In genomic region chr19:12794196-12794921, GRCh38 we compare ENCODE assay signal across 9 cellular contexts. TPM values are rescaled to one million over a fixed set of nuclear protein-coding genes. Genes with fewer than 3 reads are reported as not detected.
DNase-seq lines count a peak whose midpoint lies in the region; ATAC-seq, FAIRE-seq and TF ChIP-seq lines count a peak whose summit lies in the region.
"Had no signal": no experiment of that assay in that cellular context is flagged by ENCODE, and none has a peak within 500 bp of the region (broad histone marks: within the 10 kb centered on the region; RNA-seq: fewer than 3 reads in every experiment).

No MANE protein-coding gene starts in this region.

- no peaks in the 10 kb centered on the region for H3K27me3 Mint-ChIP-seq in activated CD4-positive, alpha-beta T cell treated with anti-CD3 and anti-CD28 coated beads, Interleukin-2, amount 10 ng/mL, durations not matched to agents 24 days and 14 days
- no peaks in the 10 kb centered on the region for H3K27me3 Mint-ChIP-seq in activated T-helper 2 cell treated with anti-CD3 and anti-CD28 coated beads, Interferon-gamma antibody, Interleukin-2, Interleukin-4, amounts not matched to agents 10 μg/mL and 5 μg/mL and 100 μg/mL, durations not matched to agents 14 hours and 24 hours and 36 hours (ENCODE audit: low read depth)

- peak overlapping the region in 1 of 2 donors; percentile 28 for H3K9ac ChIP-seq in kidney (ENCODE audit: low read length in 2 of 2)

- H3K27ac ChIP-seq in kidney (ENCODE audit: low read depth in 2 of 2, low read length in 2 of 2), result peak overlapping the region; percentile 100
- peak overlapping the region; percentile 96 for H3K27ac ChIP-seq in thymus (ENCODE audit: low read depth)

- peaks cover 36% of the 10 kb centered on the region for H3K36me3 Mint-ChIP-seq in activated CD4-positive, alpha-beta T cell treated with anti-CD3 and anti-CD28 coated beads, Interleukin-2, amount 10 ng/mL, durations not matched to agents 24 days and 14 days (ENCODE audit: low read depth)
- peaks cover 33% of the 10 kb centered on the region for H3K36me3 Mint-ChIP-seq in activated T-helper 2 cell treated with anti-CD3 and anti-CD28 coated beads, Interferon-gamma antibody, Interleukin-2, Interleukin-4, amounts not matched to agents 10 μg/mL and 5 μg/mL and 100 μg/mL, durations not matched to agents 14 hours and 24 hours and 36 hours (ENCODE audit: low read depth)

- no peaks in the 10 kb centered on the region for H3K9me3 Mint-ChIP-seq in activated CD4-positive, alpha-beta T cell treated with anti-CD3 and anti-CD28 coated beads, Interleukin-2, amount 10 ng/mL, durations not matched to agents 24 days and 14 days
- H3K9me3 Mint-ChIP-seq in activated T-helper 2 cell treated with anti-CD3 and anti-CD28 coated beads, Interferon-gamma antibody, Interleukin-2, Interleukin-4, amounts not matched to agents 10 μg/mL and 5 μg/mL and 100 μg/mL, durations not matched to agents 14 hours and 24 hours and 36 hours, result no peaks in the 10 kb centered on the region

- no peak for FAIRE-seq in kidney (lab: Jason Lieb, UNC)
- FAIRE-seq: bronchial epithelial cell had no signal

- H3K27ac Mint-ChIP-seq in activated CD4-positive, alpha-beta T cell treated with anti-CD3 and anti-CD28 coated beads, Interleukin-2, amount 10 ng/mL, durations not matched to agents 24 days and 14 days, result peak overlapping the region; percentile 92
- peak overlapping the region; percentile 91 for H3K27ac Mint-ChIP-seq in activated T-helper 2 cell treated with anti-CD3 and anti-CD28 coated beads, Interferon-gamma antibody, Interleukin-2, Interleukin-4, amounts not matched to agents 10 μg/mL and 5 μg/mL and 100 μg/mL, durations not matched to agents 14 hours and 24 hours and 36 hours

- TF ChIP-seq CTCF in kidney (IDR thresholded peaks at IDR 0.05; ENCODE audit: borderline replicate concordance, extremely low read depth, insufficient read depth), result no peak

- H3K4me3 ChIP-seq in kidney (ENCODE audit: low read length in 2 of 2) (peak overlapping the region; percentile 56 to 97), thymus (ENCODE audit: low read length) (peak overlapping the region; percentile 83)

- H3K4me1 Mint-ChIP-seq in activated CD4-positive, alpha-beta T cell treated with anti-CD3 and anti-CD28 coated beads, Interleukin-2, amount 10 ng/mL, durations not matched to agents 24 days and 14 days, result peaks cover 34% of the 10 kb centered on the region
- H3K4me1 Mint-ChIP-seq in activated T-helper 2 cell treated with anti-CD3 and anti-CD28 coated beads, Interferon-gamma antibody, Interleukin-2, Interleukin-4, amounts not matched to agents 10 μg/mL and 5 μg/mL and 100 μg/mL, durations not matched to agents 14 hours and 24 hours and 36 hours (ENCODE audit: low read depth), result peaks cover 27% of the 10 kb centered on the region

- 80% methylated on average over 6 of the region's 6 CpGs for WGBS in thymus

- H3K27me3 ChIP-seq in thymus (ENCODE audit: control insufficient read depth, insufficient read depth), result peaks cover 9% of the 10 kb centered on the region

- H3K4me1 ChIP-seq in kidney (ENCODE audit: control insufficient read depth in 1 of 2, insufficient read depth in 1 of 2, low read depth in 1 of 2, low read length in 2 of 2) (peaks cover 4 to 14% of the 10 kb centered on the region in 2 donors), thymus (ENCODE audit: control insufficient read depth, insufficient read depth, low read length) (peaks cover 5% of the 10 kb centered on the region)

- no peak for ATAC-seq in GM21515 (IDR thresholded peaks at IDR 0.05; ENCODE audit: unreplicated experiment)

- peak; percentile 73 for DNase-seq in activated CD4-positive, alpha-beta T cell treated with anti-CD3 and anti-CD28 coated beads, Interleukin-2, amount 10 ng/mL, durations not matched to agents 24 days and 14 days
- DNase-seq in activated CD4-positive, alpha-beta T cell treated with anti-CD3 and anti-CD28 coated beads, Interleukin-2, amount 50 U/mL, for 48 hours, result no peak
- DNase-seq in activated T-helper 2 cell treated with anti-CD3 and anti-CD28 coated beads, Interferon-gamma antibody, Interleukin-2, Interleukin-4, amounts not matched to agents 10 μg/mL and 5 μg/mL and 100 μg/mL, durations not matched to agents 14 hours and 24 hours and 36 hours (ENCODE audit: low spot score), result no peak
- DNase-seq in kidney (no peak), cerebellum (ENCODE audit: low spot score) (no peak), NK-92 (lab: John Stamatoyannopoulos, UW; ENCODE audit: unreplicated experiment) (no peak)

- intact Hi-C loops in activated CD4-positive, alpha-beta T cell treated with anti-CD3 and anti-CD28 coated beads, Interleukin-2, amount 10 ng/mL, durations not matched to agents 24 days and 14 days (cut with micrococcal nuclease), result loop anchor here (5.0 kb wide), 1 partner anchor 72 kb away; the partner anchor contains the start of gene TNPO2
- intact Hi-C loops in activated T-helper 2 cell treated with anti-CD3 and anti-CD28 coated beads, Interferon-gamma antibody, Interleukin-2, Interleukin-4, amounts not matched to agents 10 μg/mL and 5 μg/mL and 100 μg/mL, durations not matched to agents 14 hours and 24 hours and 36 hours (cut with micrococcal nuclease), result loop anchor here (5.0 kb wide), 4 partner anchors 62 to 1043 kb away; partner anchors contain the start of genes CALR, DHPS and TRIR
- intact Hi-C loops in kidney (cut with DNase I), result loop anchor here (10.0 kb wide), 1 partner anchor 120 kb away; no protein-coding TSS in a partner anchor

- H3K9me3 ChIP-seq in kidney (ENCODE audit: control insufficient read depth in 1 of 2, low read length in 2 of 2), result no peaks in the 10 kb centered on the region
- no peaks in the 10 kb centered on the region for H3K9me3 ChIP-seq in thymus (ENCODE audit: control insufficient read depth)

- peaks cover 2 to 5% of the 10 kb centered on the region in 2 donors for H3K36me3 ChIP-seq in kidney (ENCODE audit: control insufficient read depth in 1 of 2, insufficient read depth in 2 of 2, low read length in 2 of 2)
- H3K36me3 ChIP-seq in thymus (ENCODE audit: control insufficient read depth, insufficient read depth), result peaks cover 6% of the 10 kb centered on the region

- H3K4me3 Mint-ChIP-seq in activated CD4-positive, alpha-beta T cell treated with anti-CD3 and anti-CD28 coated beads, Interleukin-2, amount 10 ng/mL, durations not matched to agents 24 days and 14 days, result peak overlapping the region; percentile 84
- peak overlapping the region; percentile 73 for H3K4me3 Mint-ChIP-seq in activated T-helper 2 cell treated with anti-CD3 and anti-CD28 coated beads, Interferon-gamma antibody, Interleukin-2, Interleukin-4, amounts not matched to agents 10 μg/mL and 5 μg/mL and 100 μg/mL, durations not matched to agents 14 hours and 24 hours and 36 hours (ENCODE audit: low read depth)

RNA-seq across cellular contexts. Expression of gene JUNB, which starts 3.1 kb away (rescaled TPM):
- 302 and 310 TPM in 2 replicates for total RNA-seq in activated CD4-positive, alpha-beta T cell treated with anti-CD3 and anti-CD28 coated beads, Interleukin-2, amount 10 ng/mL, durations not matched to agents 24 days and 14 days
- 333 and 351 TPM in 2 replicates for total RNA-seq in activated T-helper 2 cell treated with anti-CD3 and anti-CD28 coated beads, Interferon-gamma antibody, Interleukin-2, Interleukin-4, amounts not matched to agents 10 μg/mL and 5 μg/mL and 100 μg/mL, durations not matched to agents 14 hours and 24 hours and 36 hours
- total RNA-seq in kidney (128 TPM), cerebellum (9.0 TPM)
- polyA plus RNA-seq in kidney (ENCODE audit: insufficient read depth, low read depth, low replicate concordance) (142 TPM), thymus (139 TPM)

RNA-seq across cellular contexts. Expression of gene PRDX2, which starts 7.2 kb away (rescaled TPM):
- total RNA-seq in activated CD4-positive, alpha-beta T cell treated with anti-CD3 and anti-CD28 coated beads, Interleukin-2, amount 10 ng/mL, durations not matched to agents 24 days and 14 days, result 277 and 294 TPM in 2 replicates
- total RNA-seq in activated T-helper 2 cell treated with anti-CD3 and anti-CD28 coated beads, Interferon-gamma antibody, Interleukin-2, Interleukin-4, amounts not matched to agents 10 μg/mL and 5 μg/mL and 100 μg/mL, durations not matched to agents 14 hours and 24 hours and 36 hours, result 274 and 279 TPM in 2 replicates
- 171 TPM for total RNA-seq in kidney
- 664 TPM for polyA plus RNA-seq in kidney (ENCODE audit: insufficient read depth, low read depth, low replicate concordance)
- 113 TPM for polyA plus RNA-seq in thymus
- total RNA-seq in cerebellum, result 150 TPM

RNA-seq across cellular contexts. Expression of gene THSD8, which starts 7.5 kb away (rescaled TPM):
- 26.8 and 32.7 TPM in 2 replicates for total RNA-seq in activated CD4-positive, alpha-beta T cell treated with anti-CD3 and anti-CD28 coated beads, Interleukin-2, amount 10 ng/mL, durations not matched to agents 24 days and 14 days
- total RNA-seq in activated T-helper 2 cell treated with anti-CD3 and anti-CD28 coated beads, Interferon-gamma antibody, Interleukin-2, Interleukin-4, amounts not matched to agents 10 μg/mL and 5 μg/mL and 100 μg/mL, durations not matched to agents 14 hours and 24 hours and 36 hours, result 28.6 and 29.8 TPM in 2 replicates
- total RNA-seq in kidney, result 3.2 TPM
- 10.0 TPM for polyA plus RNA-seq in kidney (ENCODE audit: insufficient read depth, low read depth, low replicate concordance)
- polyA plus RNA-seq in thymus, result 4.1 TPM
- total RNA-seq in cerebellum, result not detected
- total RNA-seq: bronchial epithelial cell had no signal

RNA-seq across cellular contexts. Expression of gene RNASEH2A, which starts 12.0 kb away (rescaled TPM):
- 35.8 and 51.5 TPM in 2 replicates for total RNA-seq in activated CD4-positive, alpha-beta T cell treated with anti-CD3 and anti-CD28 coated beads, Interleukin-2, amount 10 ng/mL, durations not matched to agents 24 days and 14 days
- total RNA-seq in activated T-helper 2 cell treated with anti-CD3 and anti-CD28 coated beads, Interferon-gamma antibody, Interleukin-2, Interleukin-4, amounts not matched to agents 10 μg/mL and 5 μg/mL and 100 μg/mL, durations not matched to agents 14 hours and 24 hours and 36 hours, result 38.3 and 40.6 TPM in 2 replicates
- total RNA-seq in kidney (7.9 TPM), cerebellum (13.6 TPM)
- polyA plus RNA-seq in kidney (ENCODE audit: insufficient read depth, low read depth, low replicate concordance) (1.3 TPM), thymus (8.4 TPM)

RNA-seq across cellular contexts. Expression of gene HOOK2, which starts 19.0 kb away (rescaled TPM):
- 17.8 and 18.3 TPM in 2 replicates for total RNA-seq in activated CD4-positive, alpha-beta T cell treated with anti-CD3 and anti-CD28 coated beads, Interleukin-2, amount 10 ng/mL, durations not matched to agents 24 days and 14 days
- total RNA-seq in activated T-helper 2 cell treated with anti-CD3 and anti-CD28 coated beads, Interferon-gamma antibody, Interleukin-2, Interleukin-4, amounts not matched to agents 10 μg/mL and 5 μg/mL and 100 μg/mL, durations not matched to agents 14 hours and 24 hours and 36 hours, result 18.3 and 25.1 TPM in 2 replicates
- total RNA-seq in kidney (58.1 TPM), cerebellum (21.7 TPM)
- polyA plus RNA-seq in kidney (ENCODE audit: insufficient read depth, low read depth, low replicate concordance) (41.8 TPM), thymus (36.4 TPM)

Comparison
In these comparisons a context has a peak if more than half of its experiments do, and no peak if none do; other contexts are left out.
1. RNA of gene JUNB, which starts 3.1 kb away (total RNA-seq): 333 to 351 TPM in activated T-helper 2 cell treated with anti-CD3 and anti-CD28 coated beads, Interferon-gamma antibody, Interleukin-2, Interleukin-4, amounts not matched to agents 10 μg/mL and 5 μg/mL and 100 μg/mL, durations not matched to agents 14 hours and 24 hours and 36 hours, 302 to 310 TPM in activated CD4-positive, alpha-beta T cell treated with anti-CD3 and anti-CD28 coated beads, Interleukin-2, amount 10 ng/mL, durations not matched to agents 24 days and 14 days and 128 TPM in kidney (single experiment); 9.0 TPM in cerebellum (single experiment); every median in the first group is over 10 times any median in the second.